In genomic region chr19:34187011-34187410, GRCh38 we compare ENCODE assay signal across 14 cellular contexts. TPM values are rescaled to one million over a fixed set of nuclear protein-coding genes. Genes with fewer than 3 reads are reported as not detected.
DNase-seq lines count a peak whose midpoint lies in the region; ATAC-seq and TF ChIP-seq lines count a peak whose summit lies in the region.
"Had no signal": no experiment of that assay in that cellular context is flagged by ENCODE, and none has a peak within 500 bp of the region (broad histone marks: within the 10 kb centered on the region; RNA-seq: fewer than 3 reads in every experiment).

No MANE protein-coding gene starts in this region.

- H3K27ac Mint-ChIP-seq in activated naive CD4-positive, alpha-beta T cell treated with anti-CD3 and anti-CD28 coated beads, Interleukin-2, amount 50 U/mL, for 24 hours: no peak overlapping the region
- no peak overlapping the region for H3K27ac Mint-ChIP-seq in activated naive CD4-positive, alpha-beta T cell treated with anti-CD3 and anti-CD28 coated beads, Interleukin-2, amount 50 U/mL, for 72 hours
- H3K27ac Mint-ChIP-seq in effector memory CD8-positive, alpha-beta T cell: no peak overlapping the region
- H3K27ac Mint-ChIP-seq in endodermal cell: no peak overlapping the region

- no peak overlapping the region for H2BK12ac ChIP-seq in trophoblast cell (ENCODE audit: low read length)

- H3K79me2 ChIP-seq in trophoblast cell (ENCODE audit: control insufficient read depth, insufficient read depth, low read length, poor library complexity): peaks cover 26% of the 10 kb centered on the region

- no peak overlapping the region for H4K12ac ChIP-seq in trophoblast cell (ENCODE audit: low read depth, low read length)

- H2BK5ac ChIP-seq in trophoblast cell (ENCODE audit: low read depth, low read length, poor library complexity): no peak overlapping the region

- POLR2A ChIA-PET in HEK293 (lab: Yijun Ruan, JAX): interaction anchor here (0.8 to 3.0 kb wide), 2 partner anchors 9 to 16 kb away, joined by 3 to 16 read pairs; no protein-coding TSS in a partner anchor

- no peak overlapping the region for H4K8ac ChIP-seq in trophoblast cell (ENCODE audit: low read depth, low read length)

- no peak overlapping the region for H2AFZ ChIP-seq in trophoblast cell (ENCODE audit: insufficient read depth, low read length, poor library complexity)

- no peak overlapping the region for H3K9ac ChIP-seq in trophoblast cell (ENCODE audit: low read length)
- no peak overlapping the region for H3K9ac ChIP-seq in endodermal cell (ENCODE audit: extremely low read depth, low read length, poor library complexity, severe bottlenecking)
- H3K9ac ChIP-seq: BLaER1 had no signal

- no peak for DNase-seq in activated naive CD4-positive, alpha-beta T cell treated with anti-CD3 and anti-CD28 coated beads, Interleukin-2, amount 50 U/mL, for 72 hours (ENCODE audit: low spot score in 2 of 2)
- DNase-seq in effector memory CD8-positive, alpha-beta T cell: no peak
- no peak for DNase-seq in trophoblast cell
- DNase-seq in endodermal cell: no peak
- no peak for DNase-seq in OCI-M1 (lab: John Stamatoyannopoulos, UW)
- DNase-seq: Caco-2 had no signal

- H3K27me3 Mint-ChIP-seq in activated naive CD4-positive, alpha-beta T cell treated with anti-CD3 and anti-CD28 coated beads, Interleukin-2, amount 50 U/mL, for 24 hours: no peaks in the 10 kb centered on the region
- H3K27me3 Mint-ChIP-seq in effector memory CD8-positive, alpha-beta T cell: no peaks in the 10 kb centered on the region
- H3K27me3 Mint-ChIP-seq in endodermal cell (ENCODE audit: insufficient read depth): no peaks in the 10 kb centered on the region
- H3K27me3 Mint-ChIP-seq: IgD-negative memory B cell had no signal

- no peak overlapping the region for H3K14ac ChIP-seq in trophoblast cell (ENCODE audit: low read length)

- H3K36me3 ChIP-seq in HEK293 (ENCODE audit: control insufficient read depth in 2 of 2, insufficient read depth in 1 of 2, low read length in 2 of 2) (peaks cover 0 to 44% of the 10 kb centered on the region in 2 experiments; a peak in 2 of 3 replicates), trophoblast cell (ENCODE audit: control insufficient read depth in 1 of 2, insufficient read depth in 2 of 2, low read length in 2 of 2) (peaks cover 0 to 2% of the 10 kb centered on the region in 2 experiments), endodermal cell (ENCODE audit: control insufficient read depth, insufficient read depth, low read length) (peaks cover 23% of the 10 kb centered on the region)

- H3K27me3 ChIP-seq in trophoblast cell (ENCODE audit: insufficient read depth, low read length) (no peaks in the 10 kb centered on the region), endodermal cell (ENCODE audit: control insufficient read depth, insufficient read depth, low read length, poor library complexity, severe bottlenecking) (no peaks in the 10 kb centered on the region)
- H3K27me3 ChIP-seq: BLaER1 had no signal

- CTCF ChIA-PET in HEK293 (lab: Yijun Ruan, JAX): interaction anchor here (0.7 to 1.8 kb wide), 6 partner anchors 10 to 41 kb away, joined by 3 to 9 read pairs (median 3); no protein-coding TSS in a partner anchor

- no peak for ATAC-seq in activated naive CD4-positive, alpha-beta T cell treated with anti-CD3 and anti-CD28 coated beads, Interleukin-2, amount 50 U/mL, for 72 hours
- ATAC-seq in effector memory CD8-positive, alpha-beta T cell (replicated peaks): no peak
- no peak for ATAC-seq in HG02970 (IDR thresholded peaks at IDR 0.05; ENCODE audit: low FRiP score, unreplicated experiment)
- ATAC-seq: HepG2 had no signal

- H3K4me1 ChIP-seq in HEK293 (ENCODE audit: control insufficient read depth, insufficient read depth, low read length) (peaks cover 91% of the 10 kb centered on the region), trophoblast cell (ENCODE audit: control insufficient read depth in 1 of 2, insufficient read depth in 2 of 2, low read length in 2 of 2) (peaks cover 0 to 4% of the 10 kb centered on the region in 2 experiments), endodermal cell (ENCODE audit: control insufficient read depth, insufficient read depth, low read length) (peaks cover 9% of the 10 kb centered on the region)

- H3K4me2 ChIP-seq in trophoblast cell (ENCODE audit: low read length): no peak overlapping the region
- H3K4me2 ChIP-seq: BLaER1 had no signal

- no peak for TF ChIP-seq CTCF in HEK293 (tag by site-specific recombination; IDR thresholded peaks at IDR 0.05)
- TF ChIP-seq CTCF in endodermal cell (conservative IDR thresholded peaks at IDR 0.05): no peak

- H3K9me3 ChIP-seq in HEK293 (ENCODE audit: control insufficient read depth, insufficient read depth, low read depth, low read length) (0 out of 2 replicates have a peak, but pooled peaks cover 2% of the 10 kb centered on the region), trophoblast cell (ENCODE audit: insufficient read depth, low read depth, low read length) (no peaks in the 10 kb centered on the region), endodermal cell (ENCODE audit: control insufficient read depth, low read length) (no peaks in the 10 kb centered on the region)
- H3K9me3 ChIP-seq: BLaER1, Caco-2, HAP-1 had no signal

- H3K4ac ChIP-seq in trophoblast cell (ENCODE audit: low read depth, low read length): peak overlapping the region; percentile 99

- H3K4me3 ChIP-seq in HEK293 (ENCODE audit: low read depth, low read length): no peak overlapping the region
- no peak overlapping the region for H3K4me3 ChIP-seq in trophoblast cell (ENCODE audit: low read depth, low read length)
- H3K4me3 ChIP-seq in endodermal cell (ENCODE audit: low read length): no peak overlapping the region
- H3K4me3 ChIP-seq: BLaER1, HAP-1 had no signal

- no peak overlapping the region for H3K27ac ChIP-seq in HEK293 (ENCODE audit: extremely low read depth, low read depth, low read length)
- H3K27ac ChIP-seq in trophoblast cell (ENCODE audit: low read depth, low read length): no peak overlapping the region
- no peak overlapping the region for H3K27ac ChIP-seq in endodermal cell (ENCODE audit: low read depth, low read length)
- H3K27ac ChIP-seq: 22Rv1, BLaER1 had no signal

- no peak overlapping the region for H2AK5ac ChIP-seq in trophoblast cell (ENCODE audit: low read length)

- WGBS in trophoblast cell (ENCODE audit: extremely low coverage, insufficient coverage, insufficient read length): no CpG with 5 or more reads among the region's 8 CpGs
- 96 to 98% methylated on average over 7 to 8 of the region's 8 CpGs for WGBS in endodermal cell (ENCODE audit: insufficient coverage in 1 of 2, insufficient read length in 1 of 2), 2 experiments

- no peaks in the 10 kb centered on the region for H3K9me3 Mint-ChIP-seq in activated naive CD4-positive, alpha-beta T cell treated with anti-CD3 and anti-CD28 coated beads, Interleukin-2, amount 50 U/mL, for 24 hours
- H3K9me3 Mint-ChIP-seq in activated naive CD4-positive, alpha-beta T cell treated with anti-CD3 and anti-CD28 coated beads, Interleukin-2, amount 50 U/mL, for 72 hours: no peaks in the 10 kb centered on the region
- no peaks in the 10 kb centered on the region for H3K9me3 Mint-ChIP-seq in effector memory CD8-positive, alpha-beta T cell
- H3K9me3 Mint-ChIP-seq in endodermal cell: no peaks in the 10 kb centered on the region
- H3K9me3 Mint-ChIP-seq: IgD-negative memory B cell had no signal

- H3K79me1 ChIP-seq in trophoblast cell (ENCODE audit: low read length): no peaks in the 10 kb centered on the region

- peak overlapping the region; percentile 31 for H3K4me3 Mint-ChIP-seq in activated naive CD4-positive, alpha-beta T cell treated with anti-CD3 and anti-CD28 coated beads, Interleukin-2, amount 50 U/mL, for 24 hours
- H3K4me3 Mint-ChIP-seq in effector memory CD8-positive, alpha-beta T cell: peak overlapping the region; percentile 6 to 57
- no peak overlapping the region for H3K4me3 Mint-ChIP-seq in endodermal cell

- H3K23ac ChIP-seq in trophoblast cell (ENCODE audit: low read length): no peak overlapping the region

- peaks cover 90% of the 10 kb centered on the region for H3K4me1 Mint-ChIP-seq in activated naive CD4-positive, alpha-beta T cell treated with anti-CD3 and anti-CD28 coated beads, Interleukin-2, amount 50 U/mL, for 24 hours
- H3K4me1 Mint-ChIP-seq in effector memory CD8-positive, alpha-beta T cell (ENCODE audit: low read depth in 2 of 2): peaks cover 45 to 73% of the 10 kb centered on the region in 2 donors
- H3K4me1 Mint-ChIP-seq in endodermal cell: peaks cover 47% of the 10 kb centered on the region

- no peak overlapping the region for H3K18ac ChIP-seq in trophoblast cell (ENCODE audit: low read length)

- H3K36me3 Mint-ChIP-seq in activated naive CD4-positive, alpha-beta T cell treated with anti-CD3 and anti-CD28 coated beads, Interleukin-2, amount 50 U/mL, for 24 hours: peaks cover 5% of the 10 kb centered on the region
- H3K36me3 Mint-ChIP-seq in activated naive CD4-positive, alpha-beta T cell treated with anti-CD3 and anti-CD28 coated beads, Interleukin-2, amount 50 U/mL, for 72 hours: peaks cover 0 to 11% of the 10 kb centered on the region in 2 donors
- peaks cover 26% of the 10 kb centered on the region for H3K36me3 Mint-ChIP-seq in effector memory CD8-positive, alpha-beta T cell (ENCODE audit: insufficient read depth)
- peaks cover 7% of the 10 kb centered on the region for H3K36me3 Mint-ChIP-seq in endodermal cell (ENCODE audit: low read depth)
- H3K36me3 Mint-ChIP-seq: IgD-negative memory B cell had no signal

- H2BK120ac ChIP-seq in trophoblast cell (ENCODE audit: insufficient read depth, low read length, poor library complexity): no peak overlapping the region

- no peak overlapping the region for H4K91ac ChIP-seq in trophoblast cell (ENCODE audit: low read depth, low read length)

RNA-seq across cellular contexts. Expression of gene LSM14A, which starts 14.7 kb away (rescaled TPM):
- 100 to 1,000 TPM in 1 of 2 donors, 10 to 100 TPM in 1; 77.3 to 101 TPM for total RNA-seq in activated naive CD4-positive, alpha-beta T cell treated with anti-CD3 and anti-CD28 coated beads, Interleukin-2, amount 50 U/mL, for 72 hours
- polyA plus RNA-seq in trophoblast cell (2013): 122 and 128 TPM in 2 replicates
- 100 to 1,000 TPM; 188 to 192 TPM for total RNA-seq in endodermal cell
- polyA plus RNA-seq in endodermal cell (2013, experiment 1 of 2): 158 TPM
- 144 TPM for polyA plus RNA-seq in endodermal cell (2013, experiment 2 of 2)
